Comparison of ENCODE assay signal across 1 cellular context in genomic region chr6:158571826-158572652, GRCh38.
TF ChIP-seq lines count a peak whose summit lies in the region.

No MANE protein-coding gene starts in this region.

TF ChIP-seq in HepG2, 621 proteins besides CTCF, POLR2A, EP300 and RAD21 (continued from another document and continues in another):
- TF ChIP-seq HNF1A (IDR thresholded peaks at IDR 0.05; ENCODE audit: low read depth) (peak; percentile 54; the same call in 1 of the 2 replicates), HNF1A (CRISPR knock-in tag; IDR thresholded peaks at IDR 0.05; ENCODE audit: borderline replicate concordance) (peak; percentile 91), ZNF678 (CRISPR knock-in tag; IDR thresholded peaks at IDR 0.05) (peak; percentile 98), ZNF441 (CRISPR knock-in tag; IDR thresholded peaks at IDR 0.05; ENCODE audit: borderline replicate concordance) (peak; percentile 94), MAFK (conservative IDR thresholded peaks at IDR 0.05 in 1 of 2, IDR thresholded peaks at IDR 0.05 in 1 of 2; ENCODE audit: low read length in 2 of 2) (no peak), TP53 (CRISPR knock-in tag; conservative IDR thresholded peaks at IDR 0.05) (peak; percentile 89), ZNF672 (CRISPR knock-in tag; IDR thresholded peaks at IDR 0.05) (no peak), HMG20B (CRISPR knock-in tag; conservative IDR thresholded peaks at IDR 0.05) (peak; percentile 90; the same call in 1 of the 2 replicates), MAX (IDR thresholded peaks at IDR 0.05) (peak; percentile 100), NR2F6 (IDR thresholded peaks at IDR 0.05) (peak; percentile 87), NR2F6 (CRISPR knock-in tag; IDR thresholded peaks at IDR 0.05) (peak; percentile 96), FOXC1 (CRISPR knock-in tag; IDR thresholded peaks at IDR 0.05; ENCODE audit: borderline replicate concordance) (peak; percentile 92; the same call in 1 of the 2 replicates), NONO (IDR thresholded peaks at IDR 0.05) (no peak), NONO (CRISPR knock-in tag; conservative IDR thresholded peaks at IDR 0.05) (peak; percentile 97), ZNF382 (CRISPR knock-in tag; IDR thresholded peaks at IDR 0.05; ENCODE audit: borderline replicate concordance) (no peak), ZNF569 (CRISPR knock-in tag; IDR thresholded peaks at IDR 0.05; ENCODE audit: borderline replicate concordance) (peak; percentile 75; the same call in 1 of the 2 replicates), CENPT (CRISPR knock-in tag; IDR thresholded peaks at IDR 0.05; ENCODE audit: low read depth) (peak; percentile 76; the same call in 1 of the 2 replicates), ZNF75D (CRISPR knock-in tag; IDR thresholded peaks at IDR 0.05; ENCODE audit: borderline replicate concordance) (no peak), ZNF280B (CRISPR knock-in tag; IDR thresholded peaks at IDR 0.05; ENCODE audit: borderline replicate concordance) (peak; percentile 97; the same call in 1 of the 2 replicates), SOX13 (IDR thresholded peaks at IDR 0.05) (no peak), SOX13 (CRISPR knock-in tag; conservative IDR thresholded peaks at IDR 0.05 in 1 of 2, IDR thresholded peaks at IDR 0.05 in 1 of 2) (peak in 1 of 2 experiments; percentile 92; a peak in 2 of 4 replicates), GATAD2A (CRISPR knock-in tag; IDR thresholded peaks at IDR 0.05) (peak; percentile 99), ZNF790 (CRISPR knock-in tag; IDR thresholded peaks at IDR 0.05; ENCODE audit: borderline replicate concordance) (peak; percentile 96; the same call in 1 of the 2 replicates), KLF15 (CRISPR knock-in tag; IDR thresholded peaks at IDR 0.05; ENCODE audit: borderline replicate concordance) (no peak), TERF1 (CRISPR knock-in tag; IDR thresholded peaks at IDR 0.05) (no peak), ZNF383 (CRISPR knock-in tag; IDR thresholded peaks at IDR 0.05; ENCODE audit: borderline replicate concordance) (peak; percentile 99), ATF1 (CRISPR knock-in tag; IDR thresholded peaks at IDR 0.05) (peak; percentile 70; the same call in 1 of the 2 replicates), ZNF543 (CRISPR knock-in tag; IDR thresholded peaks at IDR 0.05) (peak; percentile 98), ZSCAN30 (CRISPR knock-in tag; IDR thresholded peaks at IDR 0.05) (0 out of 2 replicates have a peak, but pooled peaks have one; percentile 54), ZBTB39 (CRISPR knock-in tag; IDR thresholded peaks at IDR 0.05) (peak; percentile 94; the same call in 1 of the 2 replicates), POGK (CRISPR knock-in tag; conservative IDR thresholded peaks at IDR 0.05) (peak; percentile 98), RBM22 (optimal IDR thresholded peaks at IDR 0.05; ENCODE audit: low read length) (peak; percentile 89), ZNF367 (CRISPR knock-in tag; IDR thresholded peaks at IDR 0.05; ENCODE audit: borderline replicate concordance) (peak; percentile 68; the same call in 1 of the 2 replicates), BATF2 (CRISPR knock-in tag; IDR thresholded peaks at IDR 0.05) (no peak)
- TF ChIP-seq, protein P1, sequence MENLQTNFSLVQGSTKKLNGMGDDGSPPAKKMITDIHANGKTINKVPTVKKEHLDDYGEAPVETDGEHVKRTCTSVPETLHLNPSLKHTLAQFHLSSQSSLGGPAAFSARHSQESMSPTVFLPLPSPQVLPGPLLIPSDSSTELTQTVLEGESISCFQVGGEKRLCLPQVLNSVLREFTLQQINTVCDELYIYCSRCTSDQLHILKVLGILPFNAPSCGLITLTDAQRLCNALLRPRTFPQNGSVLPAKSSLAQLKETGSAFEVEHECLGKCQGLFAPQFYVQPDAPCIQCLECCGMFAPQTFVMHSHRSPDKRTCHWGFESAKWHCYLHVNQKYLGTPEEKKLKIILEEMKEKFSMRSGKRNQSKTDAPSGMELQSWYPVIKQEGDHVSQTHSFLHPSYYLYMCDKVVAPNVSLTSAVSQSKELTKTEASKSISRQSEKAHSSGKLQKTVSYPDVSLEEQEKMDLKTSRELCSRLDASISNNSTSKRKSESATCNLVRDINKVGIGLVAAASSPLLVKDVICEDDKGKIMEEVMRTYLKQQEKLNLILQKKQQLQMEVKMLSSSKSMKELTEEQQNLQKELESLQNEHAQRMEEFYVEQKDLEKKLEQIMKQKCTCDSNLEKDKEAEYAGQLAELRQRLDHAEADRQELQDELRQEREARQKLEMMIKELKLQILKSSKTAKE (CRISPR knock-in tag; IDR thresholded peaks at IDR 0.05; ENCODE audit: borderline replicate concordance): peak; percentile 97
- TF ChIP-seq, protein P2, sequence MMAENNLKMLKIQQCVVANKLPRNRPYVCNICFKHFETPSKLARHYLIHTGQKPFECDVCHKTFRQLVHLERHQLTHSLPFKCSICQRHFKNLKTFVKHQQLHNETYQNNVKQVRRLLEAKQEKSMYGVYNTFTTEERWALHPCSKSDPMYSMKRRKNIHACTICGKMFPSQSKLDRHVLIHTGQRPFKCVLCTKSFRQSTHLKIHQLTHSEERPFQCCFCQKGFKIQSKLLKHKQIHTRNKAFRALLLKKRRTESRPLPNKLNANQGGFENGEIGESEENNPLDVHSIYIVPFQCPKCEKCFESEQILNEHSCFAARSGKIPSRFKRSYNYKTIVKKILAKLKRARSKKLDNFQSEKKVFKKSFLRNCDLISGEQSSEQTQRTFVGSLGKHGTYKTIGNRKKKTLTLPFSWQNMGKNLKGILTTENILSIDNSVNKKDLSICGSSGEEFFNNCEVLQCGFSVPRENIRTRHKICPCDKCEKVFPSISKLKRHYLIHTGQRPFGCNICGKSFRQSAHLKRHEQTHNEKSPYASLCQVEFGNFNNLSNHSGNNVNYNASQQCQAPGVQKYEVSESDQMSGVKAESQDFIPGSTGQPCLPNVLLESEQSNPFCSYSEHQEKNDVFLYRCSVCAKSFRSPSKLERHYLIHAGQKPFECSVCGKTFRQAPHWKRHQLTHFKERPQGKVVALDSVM (CRISPR knock-in tag; IDR thresholded peaks at IDR 0.05): peak; percentile 87
- TF ChIP-seq, protein P3, sequence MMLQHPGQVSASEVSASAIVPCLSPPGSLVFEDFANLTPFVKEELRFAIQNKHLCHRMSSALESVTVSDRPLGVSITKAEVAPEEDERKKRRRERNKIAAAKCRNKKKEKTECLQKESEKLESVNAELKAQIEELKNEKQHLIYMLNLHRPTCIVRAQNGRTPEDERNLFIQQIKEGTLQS (CRISPR knock-in tag; IDR thresholded peaks at IDR 0.05): peak; percentile 83
- TF ChIP-seq, protein P4, sequence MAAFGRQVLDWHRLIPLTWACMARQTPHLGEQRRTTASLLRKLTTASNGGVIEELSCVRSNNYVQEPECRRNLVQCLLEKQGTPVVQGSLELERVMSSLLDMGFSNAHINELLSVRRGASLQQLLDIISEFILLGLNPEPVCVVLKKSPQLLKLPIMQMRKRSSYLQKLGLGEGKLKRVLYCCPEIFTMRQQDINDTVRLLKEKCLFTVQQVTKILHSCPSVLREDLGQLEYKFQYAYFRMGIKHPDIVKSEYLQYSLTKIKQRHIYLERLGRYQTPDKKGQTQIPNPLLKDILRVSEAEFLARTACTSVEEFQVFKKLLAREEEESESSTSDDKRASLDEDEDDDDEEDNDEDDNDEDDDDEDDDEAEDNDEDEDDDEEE (CRISPR knock-in tag; IDR thresholded peaks at IDR 0.05): peak; percentile 99
